In the genomic region with DNA sequence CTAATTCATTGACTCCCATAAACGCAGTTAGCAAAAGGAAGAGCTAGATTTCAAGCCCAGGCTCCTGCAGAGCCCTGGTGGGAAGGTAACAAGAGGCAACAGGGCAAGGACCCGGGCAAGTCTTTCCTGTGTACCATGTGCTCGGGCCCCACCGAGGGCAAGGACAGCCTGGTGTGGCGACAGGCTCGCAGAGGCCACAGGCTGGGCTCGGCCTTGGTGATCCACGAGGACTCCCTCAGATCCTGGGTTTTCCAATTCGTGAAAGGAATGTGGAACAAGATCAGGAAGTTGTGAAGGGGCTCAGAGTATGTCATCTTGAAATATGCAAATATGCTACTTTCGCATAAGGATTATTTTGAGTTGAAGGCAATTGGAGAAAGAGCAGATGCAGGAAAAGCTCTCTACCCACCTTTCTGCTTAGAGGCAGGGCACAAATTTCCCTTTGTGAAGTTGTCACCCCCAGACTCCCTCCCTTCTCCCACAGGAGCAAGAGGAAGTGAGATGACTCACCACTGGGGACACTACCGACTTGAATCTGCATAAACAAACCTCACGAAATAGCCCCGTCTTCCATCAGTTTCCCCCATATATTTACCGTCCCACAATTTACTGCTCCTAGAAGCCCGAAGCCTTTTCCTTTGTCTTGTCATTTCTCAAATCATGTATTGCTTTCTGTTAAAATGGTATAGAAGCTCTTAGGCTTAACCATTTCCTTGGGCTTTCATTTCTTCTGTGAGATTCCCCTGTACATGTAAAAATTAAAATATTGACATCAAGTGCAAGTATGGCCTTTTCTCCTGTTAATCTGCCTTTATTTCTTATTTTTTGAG, we compare ENCODE assay signal across 8 cellular contexts.
DNase-seq lines count a peak whose midpoint lies in the region; ATAC-seq, FAIRE-seq and TF ChIP-seq lines count a peak whose summit lies in the region.

No MANE protein-coding gene starts in this region.

- H3K4me3 Mint-ChIP-seq in neural crest cell: peak overlapping the region; percentile 42

- H3K79me2 ChIP-seq in DOHH2 (ENCODE audit: control insufficient read depth, low read length) (no peaks in the 10 kb centered on the region), K562 (ENCODE audit: control insufficient read depth, insufficient read depth, low read length) (no peaks in the 10 kb centered on the region)

- in situ Hi-C loops in K562 (cut with MboI): no loop called here

- peaks cover 87% of the 10 kb centered on the region for H3K4me1 Mint-ChIP-seq in neural crest cell

- no peaks in the 10 kb centered on the region for H3K27me3 Mint-ChIP-seq in neural crest cell (ENCODE audit: low read depth)

- TF ChIP-seq EP300 in K562 (IDR thresholded peaks at IDR 0.05; ENCODE audit: low read length): peak; percentile 52; the same call in 1 of the 2 replicates

- 14% methylated on average over 15 of the region's 15 CpGs for WGBS in K562 (ENCODE audit: insufficient coverage, low coverage, missing lambda C conversion rate)

- peak; percentile 79 for FAIRE-seq in K562 (lab: Jason Lieb, UNC)

- peak overlapping the region; percentile 93 for H2AFZ ChIP-seq in K562 (ENCODE audit: low read depth, low read length)

- POLR2A ChIA-PET in K562 (lab: Yijun Ruan, JAX): interaction anchor here (2.5 to 5.0 kb wide), 3 partner anchors 9 to 18 kb away, joined by 9 to 35 read pairs (median 22); no protein-coding TSS in a partner anchor

- H3F3A ChIP-seq in DOHH2 (ENCODE audit: control insufficient read depth, insufficient read depth): no peaks in the 10 kb centered on the region

- H3K9me3 ChIP-seq in DOHH2 (ENCODE audit: control insufficient read depth, insufficient read depth, low read length) (no peaks in the 10 kb centered on the region), KOPT-K1 (ENCODE audit: insufficient read depth, low read length, poor library complexity, severe bottlenecking) (no peaks in the 10 kb centered on the region), K562 (replicated peaks; ENCODE audit: control insufficient read depth, insufficient read depth, low read depth, low read length) (no peaks in the 10 kb centered on the region)

- H3K9ac ChIP-seq in K562 (ENCODE audit: insufficient read depth in 1 of 2, low read depth in 2 of 2, low read length in 2 of 2): peak overlapping the region; percentile 49 to 87

- H3K27me3 ChIP-seq in DOHH2 (ENCODE audit: control insufficient read depth, low read length) (peaks cover 14% of the 10 kb centered on the region), K562 (ENCODE audit: control insufficient read depth in 2 of 2, insufficient read depth in 2 of 2, low read length in 2 of 2) (no peaks in the 10 kb centered on the region)

- H3K9me2 ChIP-seq in DOHH2 (replicated peaks; ENCODE audit: control insufficient read depth, low read length): no peaks in the 10 kb centered on the region

- no peak for TF ChIP-seq POLR2A in K562 (conservative IDR thresholded peaks at IDR 0.05)

- H4K20me1 ChIP-seq in DOHH2 (ENCODE audit: control insufficient read depth, insufficient read depth, low read depth, low read length) (no peaks in the 10 kb centered on the region), K562 (replicated peaks; ENCODE audit: control insufficient read depth, insufficient read depth, low read length) (no peaks in the 10 kb centered on the region)

- intact Hi-C loops in K562 (cut with micrococcal nuclease): no loop called here

- H3K4me1 ChIP-seq in DOHH2 (ENCODE audit: control insufficient read depth, low read length) (peaks cover 14% of the 10 kb centered on the region), K562 (replicated peaks in 1 of 2; ENCODE audit: control insufficient read depth in 2 of 2, insufficient read depth in 2 of 2, low read length in 2 of 2) (peaks cover 10 to 41% of the 10 kb centered on the region in 2 experiments)

- peak overlapping the region; percentile 72 for H3K27ac Mint-ChIP-seq in neural crest cell (ENCODE audit: unreplicated experiment)

- no peaks in the 10 kb centered on the region for H3K9me1 ChIP-seq in K562 (ENCODE audit: control insufficient read depth, insufficient read depth, low read length)

- peak; percentile 77 to 86 (median 82) for DNase-seq in K562 (ENCODE audit: extremely low read depth in 1 of 4, low spot score in 3 of 4)
- no peak for DNase-seq in neural crest cell (ENCODE audit: low read depth, low spot score)
- DNase-seq in activated CD4-positive, alpha-beta T cell treated with anti-CD3 and anti-CD28 coated beads, Interleukin-2, amount 50 U/mL, for 4 hours: no peak
- no peak for DNase-seq in activated T-cell treated with anti-CD3 and anti-CD28 coated beads, Interleukin-2, amount 50 U/mL, for 48 hours

- no peaks in the 10 kb centered on the region for H3K9me3 Mint-ChIP-seq in neural crest cell

- CTCF ChIA-PET in K562 (lab: Yijun Ruan, JAX; ENCODE audit: low intra/inter-chr PET ratio): interaction anchor here (0.6 kb wide), 1 partner anchor 380 kb away, joined by 4 read pairs; no protein-coding TSS in a partner anchor

- BruUV-seq in K562 (replicated peaks; lab: Mats Ljungman, UMichigan): no TSS peak

- H3K36me3 ChIP-seq in DOHH2 (ENCODE audit: control insufficient read depth, low read length): no peaks in the 10 kb centered on the region
- no peaks in the 10 kb centered on the region for H3K36me3 ChIP-seq in KOPT-K1 (ENCODE audit: insufficient read depth, low read length)
- no peaks in the 10 kb centered on the region for H3K36me3 ChIP-seq in K562 (ENCODE audit: control insufficient read depth, insufficient read depth, low read length)

- no peaks in the 10 kb centered on the region for H3K36me3 Mint-ChIP-seq in neural crest cell (ENCODE audit: low read depth)

- peak overlapping the region; percentile 10 for H3K4me2 ChIP-seq in DOHH2 (ENCODE audit: low read length)
- peak overlapping the region; percentile 39 for H3K4me2 ChIP-seq in K562 (ENCODE audit: insufficient read depth, low read length)

- ATAC-seq in K562 (peak; percentile 82), HG02884 (IDR thresholded peaks at IDR 0.05; ENCODE audit: unreplicated experiment) (no peak), GM18909 (IDR thresholded peaks at IDR 0.05; ENCODE audit: poor library complexity, unreplicated experiment) (no peak)

- H3K27ac ChIP-seq in DOHH2 (ENCODE audit: low read depth, low read length) (no peak overlapping the region), KOPT-K1 (ENCODE audit: low read depth, low read length, poor library complexity, severe bottlenecking) (peak overlapping the region; percentile 5), K562 (ENCODE audit: extremely low read depth, low read depth, low read length) (peak overlapping the region; percentile 71)

- peak in 1 of 2 experiments; percentile 6; a peak in 2 of 4 replicates for TF ChIP-seq RAD21 in K562 (CRISPR knock-in tag; conservative IDR thresholded peaks at IDR 0.05 in 1 of 2, IDR thresholded peaks at IDR 0.05 in 1 of 2)

- TF ChIP-seq CTCF in DOHH2 (IDR thresholded peaks at IDR 0.05; ENCODE audit: low read depth, low read length, poor library complexity, severe bottlenecking): peak; percentile 19
- peak; percentile 22 to 58 (median 54); a peak in 5 of 6 replicates for TF ChIP-seq CTCF in K562 (IDR thresholded peaks at IDR 0.05 in 2 of 3, conservative IDR thresholded peaks at IDR 0.05 in 1 of 3; ENCODE audit: insufficient read depth in 2 of 3, low read depth in 1 of 3, low read length in 3 of 3)
- TF ChIP-seq CTCF in neural crest cell (conservative IDR thresholded peaks at IDR 0.05): no peak

- H3K4me3 ChIP-seq in DOHH2 (ENCODE audit: low read length): no peak overlapping the region
- H3K4me3 ChIP-seq in K562: no peak overlapping the region

TF ChIP-seq in K562, 482 proteins besides CTCF, POLR2A, EP300 and RAD21 (continues in another document):
- TF ChIP-seq MTA2 (IDR thresholded peaks at IDR 0.05; ENCODE audit: low read depth) (no peak), NFXL1 (CRISPR knock-in tag; IDR thresholded peaks at IDR 0.05) (0 out of 2 replicates have a peak, but pooled peaks have one; percentile 27), FOXJ2 (tag; IDR thresholded peaks at IDR 0.05) (no peak), CCAR2 (IDR thresholded peaks at IDR 0.05; ENCODE audit: low read depth, low read length) (no peak), TBP (optimal IDR thresholded peaks at IDR 0.05; ENCODE audit: low read depth, low read length) (no peak), MED1 (CRISPR knock-in tag; IDR thresholded peaks at IDR 0.05; ENCODE audit: borderline replicate concordance) (no peak), TAF15 (IDR thresholded peaks at IDR 0.05; ENCODE audit: low read depth, low read length) (no peak), DPF2 (IDR thresholded peaks at IDR 0.05) (peak; percentile 90), ZNF121 (CRISPR knock-in tag; conservative IDR thresholded peaks at IDR 0.05) (no peak), GABPA (tag; conservative IDR thresholded peaks at IDR 0.05; ENCODE audit: low read depth) (no peak), ZBED1 (IDR thresholded peaks at IDR 0.05) (no peak), NELFE (IDR thresholded peaks at IDR 0.05; ENCODE audit: insufficient read depth, insufficient read length) (no peak), RFX5 (IDR thresholded peaks at IDR 0.05; ENCODE audit: low read depth, low read length) (no peak), NCOA6 (IDR thresholded peaks at IDR 0.05) (no peak), CBX2 (IDR thresholded peaks at IDR 0.05; ENCODE audit: insufficient read depth, low read length, poor library complexity, severe bottlenecking) (no peak), CAMTA2 (CRISPR knock-in tag; conservative IDR thresholded peaks at IDR 0.05) (no peak), ZNF551 (CRISPR knock-in tag; IDR thresholded peaks at IDR 0.05) (no peak), DDX20 (tag; IDR thresholded peaks at IDR 0.05; ENCODE audit: low read depth) (no peak), C11orf30 (IDR thresholded peaks at IDR 0.05; ENCODE audit: low read depth) (peak; percentile 39; the same call in 1 of the 2 replicates), ZC3H11A (IDR thresholded peaks at IDR 0.05; ENCODE audit: low read depth, low read length) (no peak)
- TF ChIP-seq, protein P1, sequence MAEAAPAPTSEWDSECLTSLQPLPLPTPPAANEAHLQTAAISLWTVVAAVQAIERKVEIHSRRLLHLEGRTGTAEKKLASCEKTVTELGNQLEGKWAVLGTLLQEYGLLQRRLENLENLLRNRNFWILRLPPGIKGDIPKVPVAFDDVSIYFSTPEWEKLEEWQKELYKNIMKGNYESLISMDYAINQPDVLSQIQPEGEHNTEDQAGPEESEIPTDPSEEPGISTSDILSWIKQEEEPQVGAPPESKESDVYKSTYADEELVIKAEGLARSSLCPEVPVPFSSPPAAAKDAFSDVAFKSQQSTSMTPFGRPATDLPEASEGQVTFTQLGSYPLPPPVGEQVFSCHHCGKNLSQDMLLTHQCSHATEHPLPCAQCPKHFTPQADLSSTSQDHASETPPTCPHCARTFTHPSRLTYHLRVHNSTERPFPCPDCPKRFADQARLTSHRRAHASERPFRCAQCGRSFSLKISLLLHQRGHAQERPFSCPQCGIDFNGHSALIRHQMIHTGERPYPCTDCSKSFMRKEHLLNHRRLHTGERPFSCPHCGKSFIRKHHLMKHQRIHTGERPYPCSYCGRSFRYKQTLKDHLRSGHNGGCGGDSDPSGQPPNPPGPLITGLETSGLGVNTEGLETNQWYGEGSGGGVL (CRISPR knock-in tag; IDR thresholded peaks at IDR 0.05): no peak

Comparison
In these comparisons a context has a peak if more than half of its experiments do, and no peak if none do; other contexts are left out.
1. DNase-seq: peak in K562 (4 of 4); none in neural crest cell (single experiment), activated CD4-positive, alpha-beta T cell treated with anti-CD3 and anti-CD28 coated beads, Interleukin-2, amount 50 U/mL, for 4 hours (0 of 2) and activated T-cell treated with anti-CD3 and anti-CD28 coated beads, Interleukin-2, amount 50 U/mL, for 48 hours (0 of 2).